In genomic region chr10:103149991-103150622, GRCh38 we compare ENCODE assay signal across 19 cellular contexts.
"Had no signal": no experiment of that assay in that cellular context is flagged by ENCODE, and none has a peak within 500 bp of the region (broad histone marks: within the 10 kb centered on the region; RNA-seq: fewer than 3 reads in every experiment).

No MANE protein-coding gene starts in this region.

- H3K4me1 ChIP-seq: foreskin keratinocyte had no signal

- H3K4me2 ChIP-seq: hepatocyte had no signal

- H3K27me3 Mint-ChIP-seq: naive B cell had no signal

- FAIRE-seq: endometrium, small intestine had no signal

- H3K4me3 Mint-ChIP-seq: naive B cell, nephron had no signal

- H3K9me3 ChIP-seq: esophagus muscularis mucosa, prostate gland, sigmoid colon had no signal

- H3K4me3 ChIP-seq: esophagus muscularis mucosa, hepatocyte, prostate gland, sigmoid colon had no signal

- H3K9ac ChIP-seq: parathyroid adenoma had no signal

- H3K27me3 ChIP-seq: esophagus muscularis mucosa, foreskin keratinocyte, hepatocyte, sigmoid colon had no signal

- DNase-seq: effector memory CD4-positive, alpha-beta T cell; foreskin keratinocyte; head of caudate nucleus; kidney glomerular epithelial cell; mesendoderm; naive B cell; occipital lobe; retina; sigmoid colon; small intestine; stimulated activated CD4-positive, alpha-beta T cell treated with anti-CD3 and anti-CD28 coated beads, Interleukin-12 subunit alpha, Interleukin-12 subunit beta, amount 100 ng/mL, for 4 hours; stimulated activated CD4-positive, alpha-beta T cell treated with anti-CD3 and anti-CD28 coated beads, Interleukin-2, amount 100 ng/mL, for 48 hours; stimulated activated naive CD4-positive, alpha-beta T cell treated with Interleukin-2 at 50 U/mL for 16 hours had no signal

- ATAC-seq: foreskin keratinocyte had no signal

- H2AFZ ChIP-seq: hepatocyte, parathyroid adenoma had no signal

- H3K36me3 ChIP-seq: prostate gland, sigmoid colon had no signal

- H3K27ac ChIP-seq: esophagus muscularis mucosa, foreskin keratinocyte, hepatocyte, parathyroid adenoma, prostate gland, sigmoid colon had no signal
